In genomic region chr1:245008761-245009160, GRCh38 we compare ENCODE assay signal across 18 cellular contexts.
DNase-seq lines count a peak whose midpoint lies in the region; ATAC-seq, FAIRE-seq and TF ChIP-seq lines count a peak whose summit lies in the region.
"Had no signal": no experiment of that assay in that cellular context is flagged by ENCODE, and none has a peak within 500 bp of the region (broad histone marks: within the 10 kb centered on the region; RNA-seq: fewer than 3 reads in every experiment).

No MANE protein-coding gene starts in this region.

- no peaks in the 10 kb centered on the region for H3K9me3 ChIP-seq in HCT116 (ENCODE audit: control insufficient read depth in 1 of 2, insufficient read depth in 1 of 2, low read depth in 1 of 2, low read length in 2 of 2)
- no peaks in the 10 kb centered on the region for H3K9me3 ChIP-seq in MG63
- H3K9me3 ChIP-seq in K562 (replicated peaks; ENCODE audit: control insufficient read depth, insufficient read depth, low read depth, low read length) = no peaks in the 10 kb centered on the region
- H3K9me3 ChIP-seq in trophoblast cell (ENCODE audit: insufficient read depth, low read depth, low read length) = no peaks in the 10 kb centered on the region
- H3K9me3 ChIP-seq: HAP-1, SK-N-SH had no signal

- no peaks in the 10 kb centered on the region for H3K79me1 ChIP-seq in trophoblast cell (ENCODE audit: low read length)

- TF ChIP-seq CTCF in HCT116 (IDR thresholded peaks at IDR 0.05 in 2 of 3, conservative IDR thresholded peaks at IDR 0.05 in 1 of 3; ENCODE audit: borderline replicate concordance in 1 of 3, insufficient read depth in 1 of 3, low read depth in 2 of 3, low read length in 2 of 3) (no peak), K562 (IDR thresholded peaks at IDR 0.05 in 2 of 3, conservative IDR thresholded peaks at IDR 0.05 in 1 of 3; ENCODE audit: insufficient read depth in 2 of 3, low read depth in 1 of 3, low read length in 3 of 3) (no peak)

- H3K4me1 ChIP-seq in HCT116 (ENCODE audit: control insufficient read depth in 1 of 2, insufficient read depth in 2 of 2, low read length in 2 of 2) (peaks cover 6 to 7% of the 10 kb centered on the region in 2 experiments), K562 (replicated peaks in 1 of 2; ENCODE audit: control insufficient read depth in 2 of 2, insufficient read depth in 2 of 2, low read length in 2 of 2) (peaks cover 13 to 17% of the 10 kb centered on the region in 2 experiments; a peak in 4 of 5 replicates), trophoblast cell (ENCODE audit: control insufficient read depth in 1 of 2, insufficient read depth in 2 of 2, low read length in 2 of 2) (no peaks in the 10 kb centered on the region)

- H3K4ac ChIP-seq in trophoblast cell (ENCODE audit: low read depth, low read length) = no peak overlapping the region

- no peaks in the 10 kb centered on the region for H4K20me1 ChIP-seq in HCT116 (ENCODE audit: insufficient read depth)
- H4K20me1 ChIP-seq in K562 (replicated peaks; ENCODE audit: control insufficient read depth, insufficient read depth, low read length) = no peaks in the 10 kb centered on the region

- no peak overlapping the region for H3K18ac ChIP-seq in trophoblast cell (ENCODE audit: low read length)

- no peak overlapping the region for H2BK5ac ChIP-seq in trophoblast cell (ENCODE audit: low read depth, low read length, poor library complexity)

- H3K9me1 ChIP-seq in K562 (ENCODE audit: control insufficient read depth, insufficient read depth, low read length) = no peaks in the 10 kb centered on the region

- DNase-seq in HCT116 (ENCODE audit: low read depth, low spot score) (no peak), MG63 (peak; percentile 49), K562 (ENCODE audit: extremely low read depth in 1 of 4, low spot score in 3 of 4) (peak in 1 of 4 experiments; percentile 37), trophoblast cell (peak; percentile 48 to 76), cerebellar cortex (ENCODE audit: low spot score) (no peak)
- DNase-seq: DND-41, NCI-H1105, NCI-H1694, NCI-H2081 treated with DMSO at 0.1 percent for 48 hours, NCI-H748 treated with DMSO at 0.1 percent for 48 hours, Right ventricle myocardium superior, SK-N-SH, T-cell had no signal

- H3K14ac ChIP-seq in trophoblast cell (ENCODE audit: low read length) = no peak overlapping the region

- TF ChIP-seq POLR2A in HCT116 (IDR thresholded peaks at IDR 0.05; ENCODE audit: borderline replicate concordance, extremely low read depth, insufficient read depth, insufficient read length) = no peak
- no peak for TF ChIP-seq POLR2A in K562 (conservative IDR thresholded peaks at IDR 0.05)

- H4K12ac ChIP-seq in trophoblast cell (ENCODE audit: low read depth, low read length) = no peak overlapping the region

- no peak overlapping the region for H2AFZ ChIP-seq in HCT116 (ENCODE audit: low read depth, low read length, poor library complexity, severe bottlenecking)
- H2AFZ ChIP-seq in K562 (ENCODE audit: low read depth, low read length) = no peak overlapping the region
- no peak overlapping the region for H2AFZ ChIP-seq in trophoblast cell (ENCODE audit: insufficient read depth, low read length, poor library complexity)

- H2BK120ac ChIP-seq in trophoblast cell (ENCODE audit: insufficient read depth, low read length, poor library complexity) = no peak overlapping the region

- no peak for TF ChIP-seq EP300 in K562 (IDR thresholded peaks at IDR 0.05; ENCODE audit: low read length)

- H2AK5ac ChIP-seq in trophoblast cell (ENCODE audit: low read length) = no peak overlapping the region

- H2BK12ac ChIP-seq in trophoblast cell (ENCODE audit: low read length) = no peak overlapping the region

- WGBS in K562 (ENCODE audit: insufficient coverage, low coverage, missing lambda C conversion rate) = 30% methylated on average over 4 of the region's 5 CpGs
- WGBS in trophoblast cell (ENCODE audit: extremely low coverage, insufficient coverage, insufficient read length) = no CpG with 5 or more reads among the region's 5 CpGs

- H3K4me3 ChIP-seq in HCT116 (replicated peaks in 1 of 2; ENCODE audit: low read depth in 1 of 2, low read length in 2 of 2) = no peak overlapping the region
- H3K4me3 ChIP-seq in MG63 = no peak overlapping the region
- no peak overlapping the region for H3K4me3 ChIP-seq in K562
- no peak overlapping the region for H3K4me3 ChIP-seq in trophoblast cell (ENCODE audit: low read depth, low read length)
- H3K4me3 ChIP-seq: HAP-1 had no signal

- in situ Hi-C loops in K562 (cut with MboI) = no loop called here

- TF ChIP-seq RAD21 in HCT116 (IDR thresholded peaks at IDR 0.05; ENCODE audit: low read depth) = no peak
- no peak for TF ChIP-seq RAD21 in K562 (CRISPR knock-in tag; conservative IDR thresholded peaks at IDR 0.05 in 1 of 2, IDR thresholded peaks at IDR 0.05 in 1 of 2)

- no peak overlapping the region for H4K8ac ChIP-seq in trophoblast cell (ENCODE audit: low read depth, low read length)

- H3K27ac ChIP-seq in HCT116 (ENCODE audit: low read depth, low read length) (no peak overlapping the region), K562 (ENCODE audit: extremely low read depth, low read depth, low read length) (no peak overlapping the region), trophoblast cell (ENCODE audit: low read depth, low read length) (no peak overlapping the region)
- H3K27ac ChIP-seq: KMS-11 had no signal

- FAIRE-seq in K562 (lab: Jason Lieb, UNC) = no peak
- FAIRE-seq: RCC 7860 had no signal

- POLR2A ChIA-PET in HCT116 (lab: Charles Lee) (no interaction called here), K562 (lab: Yijun Ruan, JAX) (interaction anchor here (0.6 to 1.8 kb wide), 4 partner anchors 34 to 222 kb away, joined by 3 to 6 read pairs (median 4); a partner anchor contains a TSS)

- no peak overlapping the region for H3K9ac ChIP-seq in HCT116 (ENCODE audit: low read length)
- no peak overlapping the region for H3K9ac ChIP-seq in K562 (ENCODE audit: insufficient read depth in 1 of 2, low read depth in 2 of 2, low read length in 2 of 2)
- no peak overlapping the region for H3K9ac ChIP-seq in trophoblast cell (ENCODE audit: low read length)
- H3K9ac ChIP-seq: KMS-11, SK-N-SH had no signal

- intact Hi-C loops in HCT116 (cut with micrococcal nuclease) (no loop called here), K562 (cut with micrococcal nuclease) (no loop called here)

- ATAC-seq in HCT116 = peak; percentile 25; the same call in 1 of the 2 replicates
- peak; percentile 64 for ATAC-seq in K562
- no peak for ATAC-seq in GM18867 (IDR thresholded peaks at IDR 0.05; ENCODE audit: unreplicated experiment)
- ATAC-seq in HG02852 (IDR thresholded peaks at IDR 0.05; ENCODE audit: unreplicated experiment) = no peak
- ATAC-seq: T-cell had no signal

- H3K27me3 ChIP-seq in HCT116 (ENCODE audit: insufficient read depth, low read length) = no peaks in the 10 kb centered on the region
- no peaks in the 10 kb centered on the region for H3K27me3 ChIP-seq in MG63
- no peaks in the 10 kb centered on the region for H3K27me3 ChIP-seq in K562 (ENCODE audit: control insufficient read depth in 2 of 2, insufficient read depth in 2 of 2, low read length in 2 of 2)
- H3K27me3 ChIP-seq in trophoblast cell (ENCODE audit: insufficient read depth, low read length) = no peaks in the 10 kb centered on the region

- CTCF ChIA-PET in HCT116 (lab: Charles Lee) = interaction anchor here (1.7 kb wide), 1 partner anchor 34 kb away, joined by 6 read pairs; no protein-coding TSS in a partner anchor
- CTCF ChIA-PET in K562 (lab: Yijun Ruan, JAX; ENCODE audit: low intra/inter-chr PET ratio) = no interaction called here

- H3K36me3 ChIP-seq in HCT116 (ENCODE audit: control insufficient read depth in 1 of 2, insufficient read depth in 2 of 2, low read length in 2 of 2) = no peaks in the 10 kb centered on the region
- H3K36me3 ChIP-seq in MG63 = no peaks in the 10 kb centered on the region
- H3K36me3 ChIP-seq in K562 (ENCODE audit: control insufficient read depth, insufficient read depth, low read length) = no peaks in the 10 kb centered on the region
- H3K36me3 ChIP-seq in trophoblast cell (ENCODE audit: control insufficient read depth in 1 of 2, insufficient read depth in 2 of 2, low read length in 2 of 2) = no peaks in the 10 kb centered on the region
- H3K36me3 ChIP-seq: HAP-1 had no signal

- H4K91ac ChIP-seq in trophoblast cell (ENCODE audit: low read depth, low read length) = no peak overlapping the region

- RAD21 ChIA-PET in HCT116 (lab: Charles Lee; ENCODE audit: low non-redundant PET in 1 of 2, low total read pairs in 2 of 2, uncharacterized antibody in 2 of 2, unreplicated experiment in 2 of 2) = no interaction called here

- BruUV-seq in HCT116 (replicated peaks; lab: Mats Ljungman, UMichigan) (no TSS peak), K562 (replicated peaks; lab: Mats Ljungman, UMichigan) (no TSS peak)

- H3K9me2 ChIP-seq in HCT116 (ENCODE audit: insufficient read depth) = no peaks in the 10 kb centered on the region
- H3K9me2 ChIP-seq: SK-N-SH had no signal

- H3K79me2 ChIP-seq in HCT116 (ENCODE audit: insufficient read depth, low read length) (no peaks in the 10 kb centered on the region), K562 (ENCODE audit: control insufficient read depth, insufficient read depth, low read length) (peaks cover 8% of the 10 kb centered on the region; the same call in 1 of the 3 replicates), trophoblast cell (ENCODE audit: control insufficient read depth, insufficient read depth, low read length, poor library complexity) (peaks cover 1% of the 10 kb centered on the region)

- no peak overlapping the region for H3K23ac ChIP-seq in trophoblast cell (ENCODE audit: low read length)

- H3K4me2 ChIP-seq in HCT116 (ENCODE audit: low read length) = peak overlapping the region; percentile 41; the same call in 1 of the 2 replicates
- H3K4me2 ChIP-seq in K562 (ENCODE audit: insufficient read depth, low read length) = no peak overlapping the region
- H3K4me2 ChIP-seq in trophoblast cell (ENCODE audit: low read length) = no peak overlapping the region
- H3K4me2 ChIP-seq: KMS-11, SK-N-SH had no signal

TF ChIP-seq in HCT116, 20 proteins besides CTCF, POLR2A, EP300 and RAD21 (continues in another document):
- TF ChIP-seq ATF3 (IDR thresholded peaks at IDR 0.05) (no peak), FOSL1 (IDR thresholded peaks at IDR 0.05; ENCODE audit: low read depth) (no peak), SIN3A (IDR thresholded peaks at IDR 0.05; ENCODE audit: low read depth) (no peak), EZH2 (IDR thresholded peaks at IDR 0.05) (no peak)

TF ChIP-seq in K562, 482 proteins besides CTCF, POLR2A, EP300 and RAD21 (continues in another document):
- TF ChIP-seq FOXJ3 (CRISPR knock-in tag; IDR thresholded peaks at IDR 0.05) = no peak
- TF ChIP-seq ARNT (IDR thresholded peaks at IDR 0.05) = no peak
- no peak for TF ChIP-seq ZNF586 (CRISPR knock-in tag; conservative IDR thresholded peaks at IDR 0.05)
- peak; percentile 66; the same call in 1 of the 2 replicates for TF ChIP-seq SMARCE1 (IDR thresholded peaks at IDR 0.05)
- no peak for TF ChIP-seq DDX20 (tag; IDR thresholded peaks at IDR 0.05; ENCODE audit: low read depth)
- TF ChIP-seq NBN (IDR thresholded peaks at IDR 0.05; ENCODE audit: low read depth) = no peak
- TF ChIP-seq ZNF232 (CRISPR knock-in tag; IDR thresholded peaks at IDR 0.05) = no peak
- no peak for TF ChIP-seq CREB1 (IDR thresholded peaks at IDR 0.05)
- no peak for TF ChIP-seq CREB1 (CRISPR knock-in tag; IDR thresholded peaks at IDR 0.05)
- no peak for TF ChIP-seq NR3C1 (CRISPR knock-in tag; IDR thresholded peaks at IDR 0.05)

Comparison
In these comparisons a context has a peak if more than half of its experiments do, and no peak if none do; other contexts are left out.
1. ATAC-seq: peak in HCT116 (single experiment) and K562 (single experiment); none in GM18867 (single experiment) and HG02852 (single experiment).
2. DNase-seq: peak in MG63 (single experiment) and trophoblast cell (2 of 2); none in HCT116 (single experiment) and cerebellar cortex (single experiment).